In the genomic region with DNA sequence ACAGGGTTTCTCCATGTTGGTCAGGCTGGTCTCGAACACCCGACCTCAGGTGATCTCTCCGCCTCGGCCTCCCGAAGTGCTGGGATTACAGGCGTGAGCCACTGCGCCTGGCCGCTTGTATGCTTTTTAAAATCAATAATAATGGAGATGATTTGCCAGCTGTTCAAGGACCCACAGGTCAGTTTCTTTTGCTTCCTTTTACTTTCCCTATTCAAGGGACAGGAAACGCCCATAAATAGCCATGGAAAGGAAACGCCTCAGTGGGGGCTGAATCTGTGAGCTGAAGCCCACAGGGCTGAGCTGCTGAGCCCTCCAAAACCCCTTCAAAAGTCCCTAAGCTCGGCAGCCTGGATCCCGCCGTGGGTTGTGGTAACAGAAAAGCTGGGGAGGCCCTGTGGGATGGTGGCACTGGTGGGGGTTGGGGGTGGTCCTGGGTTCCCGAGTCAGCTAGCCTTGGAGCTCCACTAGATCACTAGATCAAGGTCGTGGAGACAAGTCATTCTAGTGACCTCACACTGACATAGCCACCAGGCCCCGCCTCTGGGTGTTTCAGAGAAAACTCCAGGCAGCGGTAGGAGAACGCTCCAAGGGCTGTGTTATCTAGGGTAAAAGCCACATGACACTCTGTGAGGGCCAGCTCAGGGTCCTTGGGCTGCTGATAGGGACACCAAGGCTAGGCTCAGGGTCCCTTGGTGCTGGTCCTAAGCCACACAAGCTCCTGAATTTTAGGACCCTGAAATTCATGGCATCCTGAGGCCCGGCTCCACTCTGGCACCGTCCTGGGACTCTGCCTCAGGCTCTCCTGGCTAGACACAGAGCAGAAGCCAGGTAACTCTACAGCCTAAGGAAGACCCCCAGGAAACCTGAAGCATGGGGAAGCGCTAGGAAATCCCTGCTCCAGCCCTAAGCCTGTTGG, we compare ENCODE assay signal across 1 cellular context.
A peak's percentile ranks its signal among the peaks of the same experiment; 100 is the strongest.
TF ChIP-seq lines count a peak whose summit lies in the region.

No MANE protein-coding gene starts in this region.

TF ChIP-seq in K562, 482 proteins besides CTCF, POLR2A, EP300 and RAD21 (continued from another document and continues in another):
- no peak for TF ChIP-seq ZNF695 (CRISPR knock-in tag; IDR thresholded peaks at IDR 0.05)
- no peak for TF ChIP-seq ZC3H4 (CRISPR knock-in tag; IDR thresholded peaks at IDR 0.05; ENCODE audit: borderline replicate concordance)
- TF ChIP-seq BCOR (IDR thresholded peaks at IDR 0.05) = peak; percentile 73; the same call in 1 of the 2 replicates
- TF ChIP-seq NFIC (IDR thresholded peaks at IDR 0.05) = no peak
- no peak for TF ChIP-seq ZZZ3 (IDR thresholded peaks at IDR 0.05)
- peak; percentile 44 for TF ChIP-seq MEIS2 (IDR thresholded peaks at IDR 0.05; ENCODE audit: partially characterized antibody)
- TF ChIP-seq HEY1 (CRISPR knock-in tag; IDR thresholded peaks at IDR 0.05; ENCODE audit: borderline replicate concordance) = no peak
- TF ChIP-seq, protein P1, sequence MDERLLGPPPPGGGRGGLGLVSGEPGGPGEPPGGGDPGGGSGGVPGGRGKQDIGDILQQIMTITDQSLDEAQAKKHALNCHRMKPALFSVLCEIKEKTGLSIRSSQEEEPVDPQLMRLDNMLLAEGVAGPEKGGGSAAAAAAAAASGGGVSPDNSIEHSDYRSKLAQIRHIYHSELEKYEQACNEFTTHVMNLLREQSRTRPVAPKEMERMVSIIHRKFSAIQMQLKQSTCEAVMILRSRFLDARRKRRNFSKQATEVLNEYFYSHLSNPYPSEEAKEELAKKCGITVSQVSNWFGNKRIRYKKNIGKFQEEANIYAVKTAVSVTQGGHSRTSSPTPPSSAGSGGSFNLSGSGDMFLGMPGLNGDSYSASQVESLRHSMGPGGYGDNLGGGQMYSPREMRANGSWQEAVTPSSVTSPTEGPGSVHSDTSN (CRISPR knock-in tag; IDR thresholded peaks at IDR 0.05; ENCODE audit: low read depth) = no peak
- TF ChIP-seq, protein P1 (tag; conservative IDR thresholded peaks at IDR 0.05; ENCODE audit: low read depth) = peak; percentile 45; the same call in 1 of the 2 replicates
- no peak for TF ChIP-seq ZNF444 (CRISPR knock-in tag; IDR thresholded peaks at IDR 0.05)
- peak; percentile 6; the same call in 1 of the 2 replicates for TF ChIP-seq LCOR (CRISPR knock-in tag; IDR thresholded peaks at IDR 0.05)
- TF ChIP-seq, protein P2, sequence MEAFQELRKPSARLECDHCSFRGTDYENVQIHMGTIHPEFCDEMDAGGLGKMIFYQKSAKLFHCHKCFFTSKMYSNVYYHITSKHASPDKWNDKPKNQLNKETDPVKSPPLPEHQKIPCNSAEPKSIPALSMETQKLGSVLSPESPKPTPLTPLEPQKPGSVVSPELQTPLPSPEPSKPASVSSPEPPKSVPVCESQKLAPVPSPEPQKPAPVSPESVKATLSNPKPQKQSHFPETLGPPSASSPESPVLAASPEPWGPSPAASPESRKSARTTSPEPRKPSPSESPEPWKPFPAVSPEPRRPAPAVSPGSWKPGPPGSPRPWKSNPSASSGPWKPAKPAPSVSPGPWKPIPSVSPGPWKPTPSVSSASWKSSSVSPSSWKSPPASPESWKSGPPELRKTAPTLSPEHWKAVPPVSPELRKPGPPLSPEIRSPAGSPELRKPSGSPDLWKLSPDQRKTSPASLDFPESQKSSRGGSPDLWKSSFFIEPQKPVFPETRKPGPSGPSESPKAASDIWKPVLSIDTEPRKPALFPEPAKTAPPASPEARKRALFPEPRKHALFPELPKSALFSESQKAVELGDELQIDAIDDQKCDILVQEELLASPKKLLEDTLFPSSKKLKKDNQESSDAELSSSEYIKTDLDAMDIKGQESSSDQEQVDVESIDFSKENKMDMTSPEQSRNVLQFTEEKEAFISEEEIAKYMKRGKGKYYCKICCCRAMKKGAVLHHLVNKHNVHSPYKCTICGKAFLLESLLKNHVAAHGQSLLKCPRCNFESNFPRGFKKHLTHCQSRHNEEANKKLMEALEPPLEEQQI (IDR thresholded peaks at IDR 0.05) = 0 out of 2 replicates have a peak, but pooled peaks have one; percentile 18
- no peak for TF ChIP-seq ZNF24 (IDR thresholded peaks at IDR 0.05)
- no peak for TF ChIP-seq EGR1 (conservative IDR thresholded peaks at IDR 0.05)
- no peak for TF ChIP-seq ZNF668 (CRISPR knock-in tag; IDR thresholded peaks at IDR 0.05)
- peak; percentile 84 for TF ChIP-seq CREB1 (IDR thresholded peaks at IDR 0.05)
- TF ChIP-seq CREB1 (CRISPR knock-in tag; IDR thresholded peaks at IDR 0.05) = peak; percentile 63; the same call in 1 of the 2 replicates
- TF ChIP-seq BRD9 (IDR thresholded peaks at IDR 0.05; ENCODE audit: low read depth, partially characterized antibody) = peak; percentile 18
- peak; percentile 56 to 59; a peak in 1 of 4 replicates for TF ChIP-seq MAZ (CRISPR knock-in tag; conservative IDR thresholded peaks at IDR 0.05 in 1 of 2, IDR thresholded peaks at IDR 0.05 in 1 of 2)
- TF ChIP-seq, protein P3, sequence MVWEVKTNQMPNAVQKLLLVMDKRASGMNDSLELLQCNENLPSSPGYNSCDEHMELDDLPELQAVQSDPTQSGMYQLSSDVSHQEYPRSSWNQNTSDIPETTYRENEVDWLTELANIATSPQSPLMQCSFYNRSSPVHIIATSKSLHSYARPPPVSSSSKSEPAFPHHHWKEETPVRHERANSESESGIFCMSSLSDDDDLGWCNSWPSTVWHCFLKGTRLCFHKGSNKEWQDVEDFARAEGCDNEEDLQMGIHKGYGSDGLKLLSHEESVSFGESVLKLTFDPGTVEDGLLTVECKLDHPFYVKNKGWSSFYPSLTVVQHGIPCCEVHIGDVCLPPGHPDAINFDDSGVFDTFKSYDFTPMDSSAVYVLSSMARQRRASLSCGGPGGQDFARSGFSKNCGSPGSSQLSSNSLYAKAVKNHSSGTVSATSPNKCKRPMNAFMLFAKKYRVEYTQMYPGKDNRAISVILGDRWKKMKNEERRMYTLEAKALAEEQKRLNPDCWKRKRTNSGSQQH (CRISPR knock-in tag; IDR thresholded peaks at IDR 0.05) = no peak
- TF ChIP-seq, protein P4, sequence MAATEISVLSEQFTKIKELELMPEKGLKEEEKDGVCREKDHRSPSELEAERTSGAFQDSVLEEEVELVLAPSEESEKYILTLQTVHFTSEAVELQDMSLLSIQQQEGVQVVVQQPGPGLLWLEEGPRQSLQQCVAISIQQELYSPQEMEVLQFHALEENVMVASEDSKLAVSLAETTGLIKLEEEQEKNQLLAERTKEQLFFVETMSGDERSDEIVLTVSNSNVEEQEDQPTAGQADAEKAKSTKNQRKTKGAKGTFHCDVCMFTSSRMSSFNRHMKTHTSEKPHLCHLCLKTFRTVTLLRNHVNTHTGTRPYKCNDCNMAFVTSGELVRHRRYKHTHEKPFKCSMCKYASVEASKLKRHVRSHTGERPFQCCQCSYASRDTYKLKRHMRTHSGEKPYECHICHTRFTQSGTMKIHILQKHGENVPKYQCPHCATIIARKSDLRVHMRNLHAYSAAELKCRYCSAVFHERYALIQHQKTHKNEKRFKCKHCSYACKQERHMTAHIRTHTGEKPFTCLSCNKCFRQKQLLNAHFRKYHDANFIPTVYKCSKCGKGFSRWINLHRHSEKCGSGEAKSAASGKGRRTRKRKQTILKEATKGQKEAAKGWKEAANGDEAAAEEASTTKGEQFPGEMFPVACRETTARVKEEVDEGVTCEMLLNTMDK (IDR thresholded peaks at IDR 0.05; ENCODE audit: borderline replicate concordance, insufficient read depth, low read depth, low read length, poor library complexity, severe bottlenecking) = no peak
- TF ChIP-seq CEBPG (CRISPR knock-in tag; IDR thresholded peaks at IDR 0.05) = no peak
- no peak for TF ChIP-seq CEBPG (tag; conservative IDR thresholded peaks at IDR 0.05 in 1 of 2, IDR thresholded peaks at IDR 0.05 in 1 of 2)
- TF ChIP-seq DNMT1 (IDR thresholded peaks at IDR 0.05) = no peak
- TF ChIP-seq, protein P5, sequence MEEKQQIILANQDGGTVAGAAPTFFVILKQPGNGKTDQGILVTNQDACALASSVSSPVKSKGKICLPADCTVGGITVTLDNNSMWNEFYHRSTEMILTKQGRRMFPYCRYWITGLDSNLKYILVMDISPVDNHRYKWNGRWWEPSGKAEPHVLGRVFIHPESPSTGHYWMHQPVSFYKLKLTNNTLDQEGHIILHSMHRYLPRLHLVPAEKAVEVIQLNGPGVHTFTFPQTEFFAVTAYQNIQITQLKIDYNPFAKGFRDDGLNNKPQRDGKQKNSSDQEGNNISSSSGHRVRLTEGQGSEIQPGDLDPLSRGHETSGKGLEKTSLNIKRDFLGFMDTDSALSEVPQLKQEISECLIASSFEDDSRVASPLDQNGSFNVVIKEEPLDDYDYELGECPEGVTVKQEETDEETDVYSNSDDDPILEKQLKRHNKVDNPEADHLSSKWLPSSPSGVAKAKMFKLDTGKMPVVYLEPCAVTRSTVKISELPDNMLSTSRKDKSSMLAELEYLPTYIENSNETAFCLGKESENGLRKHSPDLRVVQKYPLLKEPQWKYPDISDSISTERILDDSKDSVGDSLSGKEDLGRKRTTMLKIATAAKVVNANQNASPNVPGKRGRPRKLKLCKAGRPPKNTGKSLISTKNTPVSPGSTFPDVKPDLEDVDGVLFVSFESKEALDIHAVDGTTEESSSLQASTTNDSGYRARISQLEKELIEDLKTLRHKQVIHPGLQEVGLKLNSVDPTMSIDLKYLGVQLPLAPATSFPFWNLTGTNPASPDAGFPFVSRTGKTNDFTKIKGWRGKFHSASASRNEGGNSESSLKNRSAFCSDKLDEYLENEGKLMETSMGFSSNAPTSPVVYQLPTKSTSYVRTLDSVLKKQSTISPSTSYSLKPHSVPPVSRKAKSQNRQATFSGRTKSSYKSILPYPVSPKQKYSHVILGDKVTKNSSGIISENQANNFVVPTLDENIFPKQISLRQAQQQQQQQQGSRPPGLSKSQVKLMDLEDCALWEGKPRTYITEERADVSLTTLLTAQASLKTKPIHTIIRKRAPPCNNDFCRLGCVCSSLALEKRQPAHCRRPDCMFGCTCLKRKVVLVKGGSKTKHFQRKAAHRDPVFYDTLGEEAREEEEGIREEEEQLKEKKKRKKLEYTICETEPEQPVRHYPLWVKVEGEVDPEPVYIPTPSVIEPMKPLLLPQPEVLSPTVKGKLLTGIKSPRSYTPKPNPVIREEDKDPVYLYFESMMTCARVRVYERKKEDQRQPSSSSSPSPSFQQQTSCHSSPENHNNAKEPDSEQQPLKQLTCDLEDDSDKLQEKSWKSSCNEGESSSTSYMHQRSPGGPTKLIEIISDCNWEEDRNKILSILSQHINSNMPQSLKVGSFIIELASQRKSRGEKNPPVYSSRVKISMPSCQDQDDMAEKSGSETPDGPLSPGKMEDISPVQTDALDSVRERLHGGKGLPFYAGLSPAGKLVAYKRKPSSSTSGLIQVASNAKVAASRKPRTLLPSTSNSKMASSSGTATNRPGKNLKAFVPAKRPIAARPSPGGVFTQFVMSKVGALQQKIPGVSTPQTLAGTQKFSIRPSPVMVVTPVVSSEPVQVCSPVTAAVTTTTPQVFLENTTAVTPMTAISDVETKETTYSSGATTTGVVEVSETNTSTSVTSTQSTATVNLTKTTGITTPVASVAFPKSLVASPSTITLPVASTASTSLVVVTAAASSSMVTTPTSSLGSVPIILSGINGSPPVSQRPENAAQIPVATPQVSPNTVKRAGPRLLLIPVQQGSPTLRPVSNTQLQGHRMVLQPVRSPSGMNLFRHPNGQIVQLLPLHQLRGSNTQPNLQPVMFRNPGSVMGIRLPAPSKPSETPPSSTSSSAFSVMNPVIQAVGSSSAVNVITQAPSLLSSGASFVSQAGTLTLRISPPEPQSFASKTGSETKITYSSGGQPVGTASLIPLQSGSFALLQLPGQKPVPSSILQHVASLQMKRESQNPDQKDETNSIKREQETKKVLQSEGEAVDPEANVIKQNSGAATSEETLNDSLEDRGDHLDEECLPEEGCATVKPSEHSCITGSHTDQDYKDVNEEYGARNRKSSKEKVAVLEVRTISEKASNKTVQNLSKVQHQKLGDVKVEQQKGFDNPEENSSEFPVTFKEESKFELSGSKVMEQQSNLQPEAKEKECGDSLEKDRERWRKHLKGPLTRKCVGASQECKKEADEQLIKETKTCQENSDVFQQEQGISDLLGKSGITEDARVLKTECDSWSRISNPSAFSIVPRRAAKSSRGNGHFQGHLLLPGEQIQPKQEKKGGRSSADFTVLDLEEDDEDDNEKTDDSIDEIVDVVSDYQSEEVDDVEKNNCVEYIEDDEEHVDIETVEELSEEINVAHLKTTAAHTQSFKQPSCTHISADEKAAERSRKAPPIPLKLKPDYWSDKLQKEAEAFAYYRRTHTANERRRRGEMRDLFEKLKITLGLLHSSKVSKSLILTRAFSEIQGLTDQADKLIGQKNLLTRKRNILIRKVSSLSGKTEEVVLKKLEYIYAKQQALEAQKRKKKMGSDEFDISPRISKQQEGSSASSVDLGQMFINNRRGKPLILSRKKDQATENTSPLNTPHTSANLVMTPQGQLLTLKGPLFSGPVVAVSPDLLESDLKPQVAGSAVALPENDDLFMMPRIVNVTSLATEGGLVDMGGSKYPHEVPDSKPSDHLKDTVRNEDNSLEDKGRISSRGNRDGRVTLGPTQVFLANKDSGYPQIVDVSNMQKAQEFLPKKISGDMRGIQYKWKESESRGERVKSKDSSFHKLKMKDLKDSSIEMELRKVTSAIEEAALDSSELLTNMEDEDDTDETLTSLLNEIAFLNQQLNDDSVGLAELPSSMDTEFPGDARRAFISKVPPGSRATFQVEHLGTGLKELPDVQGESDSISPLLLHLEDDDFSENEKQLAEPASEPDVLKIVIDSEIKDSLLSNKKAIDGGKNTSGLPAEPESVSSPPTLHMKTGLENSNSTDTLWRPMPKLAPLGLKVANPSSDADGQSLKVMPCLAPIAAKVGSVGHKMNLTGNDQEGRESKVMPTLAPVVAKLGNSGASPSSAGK (IDR thresholded peaks at IDR 0.05) = peak; percentile 60
- TF ChIP-seq GABPB2 (CRISPR knock-in tag; conservative IDR thresholded peaks at IDR 0.05) = no peak
- TF ChIP-seq HDAC1 (IDR thresholded peaks at IDR 0.05) = no peak; a peak in 1 of 4 replicates
- TF ChIP-seq SNIP1 (IDR thresholded peaks at IDR 0.05; ENCODE audit: low read depth) = no peak
- TF ChIP-seq ZNF263 (CRISPR knock-in tag; IDR thresholded peaks at IDR 0.05; ENCODE audit: borderline replicate concordance) = no peak; the same call in 1 of the 2 replicates
- no peak for TF ChIP-seq SNRNP70 (optimal IDR thresholded peaks at IDR 0.05; ENCODE audit: low read depth, low read length)
- no peak for TF ChIP-seq PCBP2 (IDR thresholded peaks at IDR 0.05; ENCODE audit: low read depth, low read length, poor library complexity, severe bottlenecking)
- TF ChIP-seq KDM4B (IDR thresholded peaks at IDR 0.05; ENCODE audit: borderline replicate concordance in 2 of 2, low read depth in 1 of 2) = no peak
- peak; percentile 61; the same call in 1 of the 2 replicates for TF ChIP-seq PHF8 (IDR thresholded peaks at IDR 0.05; ENCODE audit: borderline replicate concordance, low read length)
- TF ChIP-seq SMC3 (conservative IDR thresholded peaks at IDR 0.05; ENCODE audit: insufficient read depth, low read depth, low read length) = no peak
- no peak for TF ChIP-seq TEAD4 (IDR thresholded peaks at IDR 0.05; ENCODE audit: low read length)
- TF ChIP-seq TEAD4 (CRISPR knock-in tag; IDR thresholded peaks at IDR 0.05; ENCODE audit: borderline replicate concordance) = no peak
- TF ChIP-seq SETDB1 (IDR thresholded peaks at IDR 0.05; ENCODE audit: low read length) = no peak
- TF ChIP-seq ZNF140 (CRISPR knock-in tag; IDR thresholded peaks at IDR 0.05) = no peak
- no peak for TF ChIP-seq CCAR2 (IDR thresholded peaks at IDR 0.05; ENCODE audit: low read depth, low read length)
- TF ChIP-seq PHTF2 (CRISPR knock-in tag; IDR thresholded peaks at IDR 0.05) = no peak
